Comparison of ENCODE assay signal across 22 cellular contexts in genomic region chr14:89958966-89959365, GRCh38. TPM values are rescaled to one million over a fixed set of nuclear protein-coding genes. Genes with fewer than 3 reads are reported as not detected.
DNase-seq lines count a peak whose midpoint lies in the region; ATAC-seq and TF ChIP-seq lines count a peak whose summit lies in the region.
"Had no signal": no experiment of that assay in that cellular context is flagged by ENCODE, and none has a peak within 500 bp of the region (broad histone marks: within the 10 kb centered on the region; RNA-seq: fewer than 3 reads in every experiment).

No MANE protein-coding gene starts in this region.

- H3K79me2 ChIP-seq in KMS-11 (ENCODE audit: insufficient read depth, low read depth) = peaks cover 11% of the 10 kb centered on the region

- H3K27me3 ChIP-seq in KMS-11 (ENCODE audit: insufficient read depth, low read depth) = no peaks in the 10 kb centered on the region
- H3K27me3 ChIP-seq in stomach = no peaks in the 10 kb centered on the region
- H3K27me3 ChIP-seq: breast epithelium had no signal

- no peak for DNase-seq in T-helper 1 cell
- DNase-seq in activated naive CD8-positive, alpha-beta T cell treated with anti-CD3 and anti-CD28 coated beads for 36 hours = no peak
- DNase-seq in glomerular endothelial cell (ENCODE audit: extremely low read depth, low read depth, low spot score) = peak; percentile 33
- no peak for DNase-seq in stomach
- DNase-seq: CD4-positive, alpha-beta memory T cell; HCEC 1CT; islet precursor cell; NCI-H1048; NCI-H2029; NCI-H2227 treated with DMSO at 0.1 percent for 48 hours; trophoblast cell had no signal

- no peaks in the 10 kb centered on the region for H3K36me3 ChIP-seq in KMS-11 (ENCODE audit: insufficient read depth)
- H3K36me3 ChIP-seq in stomach = peaks cover 0 to 24% (median 13%) of the 10 kb centered on the region in 4 donors
- H3K36me3 ChIP-seq: prostate gland had no signal

- no peak for TF ChIP-seq EP300 in stomach (IDR thresholded peaks at IDR 0.05)

- peaks cover 47% of the 10 kb centered on the region for H3K36me3 Mint-ChIP-seq in T-helper 1 cell treated with Interleukin-12 subunit alpha and Interleukin-12 subunit beta and Interleukin-4 antibody, amounts not matched to agents 30 μg/mL and 1 μg/mL, for 36 hours (ENCODE audit: low read depth)
- H3K36me3 Mint-ChIP-seq in activated naive CD8-positive, alpha-beta T cell treated with anti-CD3 and anti-CD28 coated beads for 36 hours = peaks cover 66% of the 10 kb centered on the region

- no peaks in the 10 kb centered on the region for H3K27me3 Mint-ChIP-seq in T-helper 1 cell treated with Interleukin-12 subunit alpha and Interleukin-12 subunit beta and Interleukin-4 antibody, amounts not matched to agents 30 μg/mL and 1 μg/mL, for 36 hours (ENCODE audit: low read depth)
- H3K27me3 Mint-ChIP-seq in activated naive CD8-positive, alpha-beta T cell treated with anti-CD3 and anti-CD28 coated beads for 36 hours = no peaks in the 10 kb centered on the region
- H3K27me3 Mint-ChIP-seq: CD4-positive, alpha-beta memory T cell had no signal

- no peak overlapping the region for H3K4me3 Mint-ChIP-seq in T-helper 1 cell treated with Interleukin-12 subunit alpha and Interleukin-12 subunit beta and Interleukin-4 antibody, amounts not matched to agents 30 μg/mL and 1 μg/mL, for 36 hours
- H3K4me3 Mint-ChIP-seq in activated naive CD8-positive, alpha-beta T cell treated with anti-CD3 and anti-CD28 coated beads for 36 hours = no peak overlapping the region

- H3K9ac ChIP-seq in KMS-11 = no peak overlapping the region

- H3K9me3 ChIP-seq in stomach = no peaks in the 10 kb centered on the region
- H3K9me3 ChIP-seq: breast epithelium, prostate gland had no signal

- H3K4me3 ChIP-seq in KMS-11 (IDR thresholded peaks at IDR 0.05; ENCODE audit: insufficient read depth, low read depth, low read length) (no peak overlapping the region), stomach (no peak overlapping the region)
- H3K4me3 ChIP-seq: breast epithelium, coronary artery, prostate gland, SK-N-MC had no signal

- H3K4me2 ChIP-seq in KMS-11 = peak overlapping the region; percentile 36; the same call in 1 of the 2 replicates

- TF ChIP-seq CTCF in KMS-11 (conservative IDR thresholded peaks at IDR 0.05; ENCODE audit: low read depth, low read length) = no peak
- TF ChIP-seq CTCF in stomach (IDR thresholded peaks at IDR 0.05) = no peak

- no peaks in the 10 kb centered on the region for H4K20me1 ChIP-seq in KMS-11 (ENCODE audit: insufficient read depth)

- H3K27ac ChIP-seq in KMS-11 (peak overlapping the region; percentile 45; the same call in 1 of the 2 replicates), stomach (peak overlapping the region in 1 of 5 donors; percentile 11)
- H3K27ac ChIP-seq: 22Rv1, breast epithelium, coronary artery, HL-60, prostate gland, SK-N-MC, VCaP had no signal

- peaks cover 63% of the 10 kb centered on the region for H3K4me1 Mint-ChIP-seq in T-helper 1 cell treated with Interleukin-12 subunit alpha and Interleukin-12 subunit beta and Interleukin-4 antibody, amounts not matched to agents 30 μg/mL and 1 μg/mL, for 36 hours (ENCODE audit: low read depth)
- H3K4me1 Mint-ChIP-seq in activated naive CD8-positive, alpha-beta T cell treated with anti-CD3 and anti-CD28 coated beads for 36 hours = peaks cover 56% of the 10 kb centered on the region

- H3K9me3 Mint-ChIP-seq in T-helper 1 cell treated with Interleukin-12 subunit alpha and Interleukin-12 subunit beta and Interleukin-4 antibody, amounts not matched to agents 30 μg/mL and 1 μg/mL, for 36 hours = no peaks in the 10 kb centered on the region
- peaks cover 9% of the 10 kb centered on the region for H3K9me3 Mint-ChIP-seq in activated naive CD8-positive, alpha-beta T cell treated with anti-CD3 and anti-CD28 coated beads for 36 hours
- H3K9me3 Mint-ChIP-seq: CD4-positive, alpha-beta memory T cell had no signal

- H3K27ac Mint-ChIP-seq in T-helper 1 cell treated with Interleukin-12 subunit alpha and Interleukin-12 subunit beta and Interleukin-4 antibody, amounts not matched to agents 30 μg/mL and 1 μg/mL, for 36 hours = peak overlapping the region; percentile 62
- peak overlapping the region; percentile 81 for H3K27ac Mint-ChIP-seq in activated naive CD8-positive, alpha-beta T cell treated with anti-CD3 and anti-CD28 coated beads for 36 hours

- H3K4me1 ChIP-seq in KMS-11 (ENCODE audit: low read depth, poor library complexity, severe bottlenecking) (peaks cover 35% of the 10 kb centered on the region), stomach (peaks cover 8 to 44% (median 28%) of the 10 kb centered on the region in 4 donors)
- H3K4me1 ChIP-seq: prostate gland had no signal

- 39 to 56% (median 41%) methylated on average over 1 of the region's 1 CpG for WGBS in stomach, 5 donors

- intact Hi-C loops in stomach (cut with DNase I; ENCODE audit: low total_unique reads) = no loop called here

- ATAC-seq in HG03196 (IDR thresholded peaks at IDR 0.05; ENCODE audit: unreplicated experiment) (no peak), GM21390 (IDR thresholded peaks at IDR 0.05; ENCODE audit: unreplicated experiment) (no peak)

- no peak overlapping the region for H2AFZ ChIP-seq in KMS-11 (ENCODE audit: low read depth)

- TF ChIP-seq POLR2A in stomach (IDR thresholded peaks at IDR 0.05) = no peak

RNA-seq across cellular contexts. Expression of gene TDP1, which starts 3.2 kb away (rescaled TPM):
- total RNA-seq in activated naive CD8-positive, alpha-beta T cell treated with anti-CD3 and anti-CD28 coated beads for 36 hours = 10 to 100 TPM; 88.4 to 96.8 TPM
- total RNA-seq in glomerular endothelial cell (21.8 and 27.8 TPM in 2 replicates), stomach (100 to 1,000 TPM in 1 of 5 donors, 10 to 100 TPM in 3, 1 to 10 TPM in 1; 2.6 to 127 (median 26.8) TPM)
- 1 to 10 TPM; 3.4 to 5.9 (median 3.6) TPM for polyA plus RNA-seq in stomach

RNA-seq across cellular contexts. Expression of gene EFCAB11, which starts 4.4 kb away (rescaled TPM):
- 1 to 10 TPM; 8.3 TPM for total RNA-seq in activated naive CD8-positive, alpha-beta T cell treated with anti-CD3 and anti-CD28 coated beads for 36 hours
- total RNA-seq in glomerular endothelial cell (3.9 and 5.7 TPM in 2 replicates), stomach (10 to 100 TPM in 3 of 5 donors, 1 to 10 TPM in 2; 9.6 to 20.4 (median 10.3) TPM)
- polyA plus RNA-seq in stomach = 10 to 100 TPM in 1 of 3 donors, 1 to 10 TPM in 2; 4.5 to 10.5 (median 4.6) TPM
